13 cellular contexts compared by ENCODE assay signal in the genomic region with DNA sequence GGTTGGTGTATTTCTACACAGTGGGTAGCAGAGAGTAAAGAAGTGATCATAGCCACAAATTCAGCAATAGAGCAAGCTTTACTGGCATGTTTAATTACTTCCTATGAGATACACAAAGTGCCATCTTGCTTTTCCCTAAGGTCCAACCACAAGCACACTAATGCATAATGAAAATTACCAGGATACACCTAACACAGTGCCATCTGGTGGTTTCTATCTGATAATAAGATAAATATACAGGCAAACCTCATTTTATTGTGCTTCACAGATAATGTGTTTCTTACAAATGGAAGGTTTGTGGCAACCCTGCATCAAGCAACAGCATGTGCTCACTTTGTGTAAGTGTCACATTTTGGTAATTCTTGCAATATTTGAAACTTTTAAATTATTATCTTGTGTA.
A peak's percentile ranks its signal among the peaks of the same experiment; 100 is the strongest.
DNase-seq lines count a peak whose midpoint lies in the region; ATAC-seq, FAIRE-seq and TF ChIP-seq lines count a peak whose summit lies in the region.
"Had no signal": no experiment of that assay in that cellular context is flagged by ENCODE, and none has a peak within 500 bp of the region (broad histone marks: within the 10 kb centered on the region; RNA-seq: fewer than 3 reads in every experiment).

No MANE protein-coding gene starts in this region.

- no peaks in the 10 kb centered on the region for H3K27me3 ChIP-seq in GM12878 (replicated peaks in 1 of 2; ENCODE audit: control insufficient read depth in 2 of 2, insufficient read depth in 2 of 2, low read length in 1 of 2)
- H3K27me3 ChIP-seq: stomach had no signal

- intact Hi-C loops in GM12878 (cut with micrococcal nuclease; ENCODE audit: unreplicated experiment) (no loop called here), mucosa of descending colon (cut with DNase I, micrococcal nuclease) (no loop called here)

- SMC1A ChIA-PET in GM12878 (lab: Charles Lee; ENCODE audit: uncharacterized antibody, unreplicated experiment) = interaction anchor here (0.9 kb wide), 1 partner anchor 16 kb away, joined by 3 read pairs; no protein-coding TSS in a partner anchor

- H3K9me3 ChIP-seq in GM12878 (replicated peaks; ENCODE audit: control insufficient read depth, insufficient read depth, low read length) (no peaks in the 10 kb centered on the region), mucosa of descending colon (no peaks in the 10 kb centered on the region)
- H3K9me3 ChIP-seq: stomach had no signal

- TF ChIP-seq POLR2A in GM12878 (IDR thresholded peaks at IDR 0.05; ENCODE audit: low read depth, low read length) = no peak

- H2AFZ ChIP-seq in GM12878 (ENCODE audit: control insufficient read depth, low read depth, low read length) = no peak overlapping the region

- POLR2A ChIA-PET in GM12878 (lab: Charles Lee) = no interaction called here

- peak; percentile 7 for TF ChIP-seq CTCF in GM13977 (IDR thresholded peaks at IDR 0.05; ENCODE audit: extremely low read depth, insufficient read depth, missing control alignments)
- TF ChIP-seq CTCF in GM12878 (IDR thresholded peaks at IDR 0.05 in 2 of 3, conservative IDR thresholded peaks at IDR 0.05 in 1 of 3; ENCODE audit: control insufficient read depth in 2 of 3, extremely low read depth in 1 of 3, insufficient read depth in 1 of 3, low read depth in 3 of 3, low read length in 3 of 3) = peak in 2 of 3 experiments; percentile 16 to 20; a peak in 2 of 6 replicates
- TF ChIP-seq CTCF in mucosa of descending colon (IDR thresholded peaks at IDR 0.05) = no peak

- DNase-seq in GM13977 (ENCODE audit: low spot score) = no peak
- peak; percentile 12 to 42 for DNase-seq in NCI-H2081 (lab: John Stamatoyannopoulos, UW)
- DNase-seq in GM12878 (ENCODE audit: low read depth, low spot score) = no peak
- DNase-seq in mucosa of descending colon = no peak
- DNase-seq in NCI-H128 (lab: John Stamatoyannopoulos, UW; ENCODE audit: unreplicated experiment) = no peak
- no peak for DNase-seq in nucleus accumbens (lab: John Stamatoyannopoulos, UW)
- DNase-seq: activated T-cell treated with anti-CD3 and anti-CD28 coated beads, Interleukin-2, amount 50 U/mL, for 48 hours; GOT3; mesenchymal stem cell; stomach had no signal

- no peaks in the 10 kb centered on the region for H4K20me1 ChIP-seq in GM12878 (ENCODE audit: control insufficient read depth, insufficient read depth)

- H3K4me1 ChIP-seq in GM12878 (ENCODE audit: control insufficient read depth, insufficient read depth, low read length) (no peaks in the 10 kb centered on the region), mucosa of descending colon (ENCODE audit: low read depth) (no peaks in the 10 kb centered on the region)
- H3K4me1 ChIP-seq: stomach had no signal

- H3K27ac ChIP-seq in GM12878 (ENCODE audit: control insufficient read depth, insufficient read depth) = no peak overlapping the region
- H3K27ac ChIP-seq: SK-N-MC, stomach had no signal

- FAIRE-seq in GM12878 (lab: Jason Lieb, UNC) = no peak

- no peak overlapping the region for H3K9ac ChIP-seq in GM12878 (ENCODE audit: control insufficient read depth, insufficient read depth, low read length)

- ATAC-seq in GM12878 = peak; percentile 54
- peak; percentile 34 for ATAC-seq in mucosa of descending colon
- no peak for ATAC-seq in GM18867 (IDR thresholded peaks at IDR 0.05; ENCODE audit: unreplicated experiment)
- ATAC-seq in GM21717 (IDR thresholded peaks at IDR 0.05; ENCODE audit: unreplicated experiment) = no peak

- RAD21 ChIA-PET in GM12878 (lab: Charles Lee; ENCODE audit: unreplicated experiment) = no interaction called here

- no peak for TF ChIP-seq RAD21 in GM12878 (IDR thresholded peaks at IDR 0.05; ENCODE audit: insufficient read depth, low read depth, low read length)

- no peaks in the 10 kb centered on the region for H3K36me3 ChIP-seq in GM12878 (ENCODE audit: control insufficient read depth in 2 of 2, insufficient read depth in 2 of 2, low read length in 1 of 2)
- H3K36me3 ChIP-seq in mucosa of descending colon (ENCODE audit: low read depth) = no peaks in the 10 kb centered on the region
- H3K36me3 ChIP-seq: stomach had no signal

- BruUV-seq in GM12878 (replicated peaks; lab: Mats Ljungman, UMichigan) = no TSS peak

- no peak for TF ChIP-seq EP300 in GM12878 (IDR thresholded peaks at IDR 0.05; ENCODE audit: borderline replicate concordance in 1 of 2, control insufficient read depth in 1 of 2, low read depth in 2 of 2, low read length in 2 of 2)

- CTCF ChIA-PET in GM12878 (lab: Yijun Ruan, JAX) = interaction anchor here (1.6 kb wide), 1 partner anchor 37 kb away, joined by 4 read pairs; no protein-coding TSS in a partner anchor

- H3K4me3 ChIP-seq in GM12878 (no peak overlapping the region), mucosa of descending colon (no peak overlapping the region)
- H3K4me3 ChIP-seq: SK-N-MC, stomach had no signal

- H3K4me2 ChIP-seq in GM12878 (ENCODE audit: control insufficient read depth, insufficient read depth) = no peak overlapping the region

- in situ Hi-C loops in GM13977 (cut with MboI; ENCODE audit: low pct_unique_long_range_greater_than_20kb, low sequenced_read_pairs, unreplicated experiment) (no loop called here), GM12878 (cut with MboI) (no loop called here)

- no peaks in the 10 kb centered on the region for H3K79me2 ChIP-seq in GM12878 (ENCODE audit: control insufficient read depth, insufficient read depth, low read length)

TF ChIP-seq in GM12878, 131 proteins besides CTCF, POLR2A, EP300 and RAD21:
- TF ChIP-seq CREM (IDR thresholded peaks at IDR 0.05; ENCODE audit: low read depth) = no peak
- TF ChIP-seq, protein P1, sequence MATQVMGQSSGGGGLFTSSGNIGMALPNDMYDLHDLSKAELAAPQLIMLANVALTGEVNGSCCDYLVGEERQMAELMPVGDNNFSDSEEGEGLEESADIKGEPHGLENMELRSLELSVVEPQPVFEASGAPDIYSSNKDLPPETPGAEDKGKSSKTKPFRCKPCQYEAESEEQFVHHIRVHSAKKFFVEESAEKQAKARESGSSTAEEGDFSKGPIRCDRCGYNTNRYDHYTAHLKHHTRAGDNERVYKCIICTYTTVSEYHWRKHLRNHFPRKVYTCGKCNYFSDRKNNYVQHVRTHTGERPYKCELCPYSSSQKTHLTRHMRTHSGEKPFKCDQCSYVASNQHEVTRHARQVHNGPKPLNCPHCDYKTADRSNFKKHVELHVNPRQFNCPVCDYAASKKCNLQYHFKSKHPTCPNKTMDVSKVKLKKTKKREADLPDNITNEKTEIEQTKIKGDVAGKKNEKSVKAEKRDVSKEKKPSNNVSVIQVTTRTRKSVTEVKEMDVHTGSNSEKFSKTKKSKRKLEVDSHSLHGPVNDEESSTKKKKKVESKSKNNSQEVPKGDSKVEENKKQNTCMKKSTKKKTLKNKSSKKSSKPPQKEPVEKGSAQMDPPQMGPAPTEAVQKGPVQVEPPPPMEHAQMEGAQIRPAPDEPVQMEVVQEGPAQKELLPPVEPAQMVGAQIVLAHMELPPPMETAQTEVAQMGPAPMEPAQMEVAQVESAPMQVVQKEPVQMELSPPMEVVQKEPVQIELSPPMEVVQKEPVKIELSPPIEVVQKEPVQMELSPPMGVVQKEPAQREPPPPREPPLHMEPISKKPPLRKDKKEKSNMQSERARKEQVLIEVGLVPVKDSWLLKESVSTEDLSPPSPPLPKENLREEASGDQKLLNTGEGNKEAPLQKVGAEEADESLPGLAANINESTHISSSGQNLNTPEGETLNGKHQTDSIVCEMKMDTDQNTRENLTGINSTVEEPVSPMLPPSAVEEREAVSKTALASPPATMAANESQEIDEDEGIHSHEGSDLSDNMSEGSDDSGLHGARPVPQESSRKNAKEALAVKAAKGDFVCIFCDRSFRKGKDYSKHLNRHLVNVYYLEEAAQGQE (IDR thresholded peaks at IDR 0.05; ENCODE audit: low read depth, low read length) = no peak

Comparison
In these comparisons a context has a peak if more than half of its experiments do, and no peak if none do; other contexts are left out.
1. DNase-seq: peak in NCI-H2081 (2 of 2); none in GM13977 (single experiment), GM12878 (single experiment), mucosa of descending colon (0 of 3), NCI-H128 (single experiment) and nucleus accumbens (0 of 56).
2. ATAC-seq: peak in GM12878 (single experiment) and mucosa of descending colon (single experiment); none in GM18867 (single experiment) and GM21717 (single experiment).